1 cellular context compared by ENCODE assay signal in the genomic region with DNA sequence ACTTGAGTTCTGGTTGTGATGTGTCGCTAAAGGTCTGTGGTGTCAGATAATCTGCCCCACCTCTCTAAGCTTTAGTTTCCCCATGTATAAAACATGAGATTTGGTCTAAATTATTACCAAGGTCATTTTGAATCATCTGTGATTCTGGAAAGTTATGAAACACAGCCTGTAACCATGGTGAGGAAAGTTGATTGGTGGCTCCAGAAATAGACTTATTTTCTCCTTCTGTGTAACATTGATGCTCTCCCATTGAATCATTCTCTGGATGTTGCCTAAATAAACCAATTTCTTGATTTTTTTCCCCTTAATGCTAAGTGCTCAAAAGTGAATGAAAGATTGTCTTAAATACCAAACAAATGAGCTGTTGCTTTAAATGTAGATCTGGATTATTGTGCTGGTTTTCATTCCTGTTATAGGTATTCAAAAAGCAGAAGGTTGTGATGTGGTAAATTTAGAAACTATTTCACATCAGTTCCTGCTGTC.
TF ChIP-seq lines count a peak whose summit lies in the region.

No MANE protein-coding gene starts in this region.

TF ChIP-seq in GM12878, 131 proteins besides CTCF, POLR2A, EP300 and RAD21 (continued from another document):
- TF ChIP-seq ZBTB40 (IDR thresholded peaks at IDR 0.05; ENCODE audit: borderline replicate concordance) = no peak
- no peak for TF ChIP-seq NR2C2 (IDR thresholded peaks at IDR 0.05; ENCODE audit: borderline replicate concordance, control insufficient read depth, insufficient read length, low read depth)
